In the genomic region with DNA sequence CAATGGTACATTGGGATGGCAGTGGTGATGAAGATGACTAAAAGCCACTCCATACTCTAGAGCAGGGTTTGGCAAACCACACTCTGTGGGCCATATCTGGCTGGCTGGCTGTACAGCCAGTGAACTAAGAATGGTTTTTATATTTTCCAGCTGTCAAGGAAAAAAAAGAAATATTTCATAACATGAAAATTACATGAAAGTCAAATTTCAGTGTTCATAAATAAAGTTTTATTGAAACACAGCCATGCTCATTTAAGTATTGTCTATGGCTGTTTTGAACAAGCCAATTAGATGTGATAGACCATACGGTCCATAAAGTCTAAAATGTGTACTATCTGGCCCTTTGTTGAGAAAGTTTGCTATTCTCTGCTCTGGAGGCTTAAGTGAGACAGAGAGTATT, we compare ENCODE assay signal across 17 cellular contexts. TPM values are rescaled to one million over a fixed set of nuclear protein-coding genes. Genes with fewer than 3 reads are reported as not detected.
A peak's percentile ranks its signal among the peaks of the same experiment; 100 is the strongest.
DNase-seq lines count a peak whose midpoint lies in the region; ATAC-seq, FAIRE-seq and TF ChIP-seq lines count a peak whose summit lies in the region.
"Had no signal": no experiment of that assay in that cellular context is flagged by ENCODE, and none has a peak within 500 bp of the region (broad histone marks: within the 10 kb centered on the region; RNA-seq: fewer than 3 reads in every experiment).

No MANE protein-coding gene starts in this region.

- H3K27me3 Mint-ChIP-seq in astrocyte (ENCODE audit: low read depth, unreplicated experiment) (no peaks in the 10 kb centered on the region), neural progenitor cell (ENCODE audit: insufficient read depth, low read depth) (no peaks in the 10 kb centered on the region)
- H3K27me3 Mint-ChIP-seq: CD4-positive, alpha-beta memory T cell had no signal

- WGBS in HUES64: 0% methylated on average over 1 of the region's 1 CpG

- H3K4me3 ChIP-seq in BJ (ENCODE audit: low read depth, low read length) (peak overlapping the region; percentile 57), HUES64 (ENCODE audit: low read length) (peak overlapping the region; percentile 90; the same call in 1 of the 2 replicates), astrocyte (ENCODE audit: insufficient read depth, low read depth, low read length) (no peak overlapping the region), neural progenitor cell (peak overlapping the region; percentile 81)

- H3K27ac ChIP-seq in HUES64 (ENCODE audit: low read depth, low read length) (no peak overlapping the region), astrocyte (ENCODE audit: low read depth, low read length) (no peak overlapping the region), neural progenitor cell (no peak overlapping the region)
- H3K27ac ChIP-seq: ovary, WERI-Rb-1 had no signal

- peaks cover 36% of the 10 kb centered on the region for H3K79me2 ChIP-seq in astrocyte (ENCODE audit: insufficient read depth, low read length)
- peaks cover 40% of the 10 kb centered on the region for H3K79me2 ChIP-seq in neural progenitor cell (ENCODE audit: low read depth)

- H3K4me3 Mint-ChIP-seq in astrocyte (ENCODE audit: unreplicated experiment): no peak overlapping the region
- no peak overlapping the region for H3K4me3 Mint-ChIP-seq in neural progenitor cell
- H3K4me3 Mint-ChIP-seq: CD4-positive, alpha-beta memory T cell had no signal

- POLR2A ChIA-PET in BJ (lab: Charles Lee): no interaction called here

- H3K36me3 Mint-ChIP-seq in astrocyte (ENCODE audit: low read depth, unreplicated experiment) (peaks cover 3% of the 10 kb centered on the region), neural progenitor cell (peaks cover 9% of the 10 kb centered on the region)

- ATAC-seq in HG02642 (IDR thresholded peaks at IDR 0.05; ENCODE audit: poor library complexity, unreplicated experiment): no peak
- ATAC-seq: gastroesophageal sphincter had no signal

- H3K27me3 ChIP-seq in BJ (ENCODE audit: control insufficient read depth, insufficient read depth, low read length): no peaks in the 10 kb centered on the region
- H3K27me3 ChIP-seq in HUES64 (ENCODE audit: insufficient read depth, low read length): peaks cover 4% of the 10 kb centered on the region; the same call in 1 of the 2 replicates
- H3K27me3 ChIP-seq in astrocyte (ENCODE audit: insufficient read depth, low read length): no peaks in the 10 kb centered on the region
- peaks cover 9% of the 10 kb centered on the region for H3K27me3 ChIP-seq in neural progenitor cell
- H3K27me3 ChIP-seq: brain microvascular endothelial cell, gastroesophageal sphincter, ovary had no signal

- no peak for TF ChIP-seq POLR2A in H54 (IDR thresholded peaks at IDR 0.05; ENCODE audit: low read depth, low read length)

- H3K4me2 ChIP-seq in astrocyte (ENCODE audit: low read length): peak overlapping the region; percentile 99
- peak overlapping the region; percentile 79 for H3K4me2 ChIP-seq in neural progenitor cell

- DNase-seq in BJ (ENCODE audit: low read depth) (no peak), astrocyte (ENCODE audit: low read depth) (no peak), neural progenitor cell (ENCODE audit: low spot score) (no peak), NOMO-1 treated with dmso at 0.1 percent for 144 hours (lab: John Stamatoyannopoulos, UW; ENCODE audit: unreplicated experiment) (no peak), H54 (ENCODE audit: insufficient read length, low spot score) (no peak), HuH-7 (ENCODE audit: low spot score) (no peak)
- DNase-seq: activated gamma-delta T cell treated with Interleukin-2 at 50 U/mL for 16 hours, brain microvascular endothelial cell, midbrain, NCI-H1092 treated with DMSO at 0.1 percent for 48 hours, NCI-H2171, ovary, WERI-Rb-1 had no signal

- H3K9me3 ChIP-seq in HUES64 (ENCODE audit: insufficient read depth, low read depth, low read length): no peaks in the 10 kb centered on the region
- H3K9me3 ChIP-seq in astrocyte (ENCODE audit: insufficient read depth, low read depth, low read length): no peaks in the 10 kb centered on the region
- no peaks in the 10 kb centered on the region for H3K9me3 ChIP-seq in neural progenitor cell (ENCODE audit: low read depth)
- H3K9me3 ChIP-seq: gastroesophageal sphincter, ovary had no signal

- H3K27ac Mint-ChIP-seq in astrocyte (ENCODE audit: unreplicated experiment): no peak overlapping the region
- H3K27ac Mint-ChIP-seq in neural progenitor cell: no peak overlapping the region
- H3K27ac Mint-ChIP-seq: CD4-positive, alpha-beta memory T cell had no signal

- no peaks in the 10 kb centered on the region for H3K4me1 Mint-ChIP-seq in astrocyte (ENCODE audit: low read depth, unreplicated experiment)
- H3K4me1 Mint-ChIP-seq in neural progenitor cell: peaks cover 11% of the 10 kb centered on the region

- H3K4me1 ChIP-seq in HUES64 (ENCODE audit: insufficient read depth, low read length) (peaks cover 18% of the 10 kb centered on the region), astrocyte (ENCODE audit: insufficient read depth, low read length) (peaks cover 9% of the 10 kb centered on the region), neural progenitor cell (peaks cover 20% of the 10 kb centered on the region)

- H3K36me3 ChIP-seq in BJ (ENCODE audit: control insufficient read depth, insufficient read depth, low read length) (no peaks in the 10 kb centered on the region; the same call in 1 of the 2 replicates), HUES64 (ENCODE audit: insufficient read depth, low read length) (peaks cover 23% of the 10 kb centered on the region), astrocyte (ENCODE audit: insufficient read depth, low read length) (peaks cover 12% of the 10 kb centered on the region), neural progenitor cell (peaks cover 6% of the 10 kb centered on the region)
- H3K36me3 ChIP-seq: brain microvascular endothelial cell, ovary had no signal

- CTCF ChIA-PET in BJ (lab: Yijun Ruan, JAX): interaction anchor here (0.7 to 2.0 kb wide), 3 partner anchors 9 to 107 kb away, joined by 3 to 10 read pairs (median 4); no protein-coding TSS in a partner anchor

- TF ChIP-seq CTCF in BJ (IDR thresholded peaks at IDR 0.05; ENCODE audit: insufficient read depth, low read depth, low read length) (no peak), astrocyte (IDR thresholded peaks at IDR 0.05; ENCODE audit: insufficient read depth, low read depth, low read length) (no peak), neural progenitor cell (IDR thresholded peaks at IDR 0.05) (no peak)

- H4K20me1 ChIP-seq in astrocyte (ENCODE audit: insufficient read depth, low read length) (peaks cover 19% of the 10 kb centered on the region), neural progenitor cell (ENCODE audit: low read depth) (peaks cover 5% of the 10 kb centered on the region)

- H3K9me3 Mint-ChIP-seq in astrocyte (ENCODE audit: unreplicated experiment): no peaks in the 10 kb centered on the region
- peaks cover 4% of the 10 kb centered on the region for H3K9me3 Mint-ChIP-seq in neural progenitor cell
- H3K9me3 Mint-ChIP-seq: CD4-positive, alpha-beta memory T cell had no signal

- H2AFZ ChIP-seq in astrocyte (ENCODE audit: low read depth, low read length) (no peak overlapping the region), neural progenitor cell (replicated peaks) (no peak overlapping the region)

- FAIRE-seq in astrocyte (lab: Jason Lieb, UNC) (no peak), H54 (lab: Jason Lieb, UNC) (no peak)

- peaks cover 14% of the 10 kb centered on the region for H3F3A ChIP-seq in neural progenitor cell (ENCODE audit: low read depth)

- H3K9ac ChIP-seq in HUES64 (ENCODE audit: low read depth, low read length) (no peak overlapping the region), astrocyte (ENCODE audit: low read length) (no peak overlapping the region), neural progenitor cell (no peak overlapping the region)

RNA-seq across cellular contexts. Expression of gene TTC21B, which starts 1.5 kb away (rescaled TPM):
- polyA plus RNA-seq in BJ (2011; rRNA removed): 12.1 and 21.1 TPM in 2 replicates
- 16.7 and 20.5 TPM in 2 replicates for polyA minus RNA-seq in BJ (2011; rRNA and poly(A)+ RNA removed)
- polyA plus RNA-seq in HUES64 (2013, experiment 1 of 2): 14.2 TPM
- 15.8 TPM for polyA plus RNA-seq in HUES64 (2013, experiment 2 of 2)
- total RNA-seq in astrocyte (11.4 and 12.0 TPM in 2 replicates), neural progenitor cell (ENCODE audit: low replicate concordance) (27.3 and 46.9 TPM in 2 replicates)
